In genomic region chr13:95115525-95115924, GRCh38 we compare ENCODE assay signal across 21 cellular contexts.
DNase-seq lines count a peak whose midpoint lies in the region; ATAC-seq, FAIRE-seq and TF ChIP-seq lines count a peak whose summit lies in the region.
"Had no signal": no experiment of that assay in that cellular context is flagged by ENCODE, and none has a peak within 500 bp of the region (broad histone marks: within the 10 kb centered on the region; RNA-seq: fewer than 3 reads in every experiment).

No MANE protein-coding gene starts in this region.

- ATAC-seq in left lung (peak; percentile 98), GM21723 (IDR thresholded peaks at IDR 0.05; ENCODE audit: unreplicated experiment) (no peak)

- H3K27me3 ChIP-seq in bronchial epithelial cell (ENCODE audit: control insufficient read depth, insufficient read depth, low read length) (no peaks in the 10 kb centered on the region), left lung (no peaks in the 10 kb centered on the region)
- H3K27me3 ChIP-seq: BLaER1 treated with 17β-estradiol and CSF1 and Interleukin-3, amounts not matched to agents 10 nM and 100 nM had no signal

- intact Hi-C loops in left lung (cut with DNase I): no loop called here

- no peak overlapping the region for H3K27ac ChIP-seq in left lung
- H3K27ac ChIP-seq: 22Rv1; BLaER1 treated with 17β-estradiol and CSF1 and Interleukin-3, amounts not matched to agents 10 nM and 100 nM had no signal

- no peaks in the 10 kb centered on the region for H3K9me3 ChIP-seq in left lung
- H3K9me3 ChIP-seq: BLaER1 treated with 17β-estradiol and CSF1 and Interleukin-3, amounts not matched to agents 10 nM and 100 nM; HAP-1 had no signal

- H3K36me3 ChIP-seq in bronchial epithelial cell (ENCODE audit: control insufficient read depth, insufficient read depth, low read length) (no peaks in the 10 kb centered on the region), left lung (peaks cover 0 to 6% of the 10 kb centered on the region in 2 donors)
- H3K36me3 ChIP-seq: HAP-1 had no signal

- DNase-seq in NCI-H2081 (lab: John Stamatoyannopoulos, UW): peak; percentile 15 to 47
- no peak for DNase-seq in NCI-H2081 treated with DMSO at 0.1 percent for 48 hours (lab: John Stamatoyannopoulos, UW)
- DNase-seq in bronchial epithelial cell (ENCODE audit: low read depth): peak; percentile 99
- peak in 1 of 2 donors; percentile 51 for DNase-seq in left lung
- no peak for DNase-seq in NCI-H446 (lab: John Stamatoyannopoulos, UW)
- no peak for DNase-seq in SK-N-DZ (ENCODE audit: low spot score)
- no peak for DNase-seq in ecto neural progenitor cell (ENCODE audit: low spot score)
- DNase-seq: activated CD4-positive, alpha-beta T cell treated with anti-CD3 and anti-CD28 coated beads, Interleukin-2, amount 50 U/mL, for 4 hours; activated naive CD8-positive, alpha-beta T cell treated with anti-CD3 and anti-CD28 coated beads for 36 hours; activated T-cell treated with anti-CD3 and anti-CD28 coated beads, Interleukin-2, amount 50 U/mL, for 1 hour; central memory CD4-positive, alpha-beta T cell; NCI-H1436 treated with DMSO at 0.1 percent for 48 hours; NCI-H510A treated with DMSO at 0.1 percent for 48 hours; occipital lobe; stimulated activated CD4-positive, alpha-beta T cell treated with anti-CD3 and anti-CD28 coated beads, Interleukin-4, amount 100 ng/mL, for 1 hour had no signal

- no peaks in the 10 kb centered on the region for H3K4me1 ChIP-seq in left lung

- H3K4me3 ChIP-seq in bronchial epithelial cell (ENCODE audit: low read depth, low read length) (no peak overlapping the region), left lung (no peak overlapping the region)
- H3K4me3 ChIP-seq: BLaER1 treated with 17β-estradiol and CSF1 and Interleukin-3, amounts not matched to agents 10 nM and 100 nM; HAP-1 had no signal

- TF ChIP-seq CTCF in bronchial epithelial cell (IDR thresholded peaks at IDR 0.05; ENCODE audit: insufficient read depth, low read length, severe bottlenecking): no peak
- no peak for TF ChIP-seq CTCF in left lung (IDR thresholded peaks at IDR 0.05)

- peak; percentile 96 for FAIRE-seq in bronchial epithelial cell (lab: Jason Lieb, UNC)
- FAIRE-seq: frontal cortex, TTC549 had no signal

Comparison
In these comparisons a context has a peak if more than half of its experiments do, and no peak if none do; other contexts are left out.
1. DNase-seq: peak in NCI-H2081 (2 of 2) and bronchial epithelial cell (single experiment); none in NCI-H2081 treated with DMSO at 0.1 percent for 48 hours (single experiment), NCI-H446 (0 of 2), SK-N-DZ (single experiment) and ecto neural progenitor cell (single experiment).